Comparison of ENCODE assay signal across 9 cellular contexts in the genomic region with DNA sequence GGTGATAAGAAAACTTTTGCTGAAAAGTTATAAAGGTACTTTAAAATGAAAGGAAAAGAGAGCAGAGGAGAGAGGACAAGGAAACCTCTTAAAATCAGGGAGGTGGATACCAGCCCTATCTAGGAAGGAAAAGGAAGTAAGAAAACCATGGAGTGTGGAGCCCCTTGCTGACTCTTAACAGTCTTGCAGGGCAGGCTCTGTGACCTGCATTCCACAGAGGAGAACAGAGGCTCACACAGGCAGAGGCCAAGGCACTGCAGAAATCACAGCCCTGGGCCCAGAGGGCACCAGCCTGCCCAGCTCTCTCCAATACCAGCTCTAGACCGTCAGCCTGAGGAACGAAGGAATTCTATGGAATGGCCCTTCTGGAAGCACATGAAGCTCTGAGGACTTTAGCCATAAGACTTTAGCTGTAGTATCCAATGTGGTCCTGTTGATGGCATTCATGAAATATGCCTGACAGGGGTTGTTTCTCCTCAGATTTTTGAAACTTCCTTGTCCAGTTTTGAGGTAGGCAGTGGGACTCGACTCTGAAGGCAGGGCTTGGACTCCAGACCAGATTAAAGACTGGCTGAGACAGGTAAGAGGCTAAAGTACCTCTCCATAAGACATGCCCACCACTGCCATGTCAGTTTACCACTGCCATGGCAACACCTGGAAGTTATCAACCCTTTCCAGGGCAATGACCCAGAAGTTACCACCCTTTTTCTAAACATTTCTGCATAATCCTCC.
A peak's percentile ranks its signal among the peaks of the same experiment; 100 is the strongest.
DNase-seq lines count a peak whose midpoint lies in the region; ATAC-seq and TF ChIP-seq lines count a peak whose summit lies in the region.
"Had no signal": no experiment of that assay in that cellular context is flagged by ENCODE, and none has a peak within 500 bp of the region (broad histone marks: within the 10 kb centered on the region; RNA-seq: fewer than 3 reads in every experiment).

No MANE protein-coding gene starts in this region.

- H3K9me3 ChIP-seq in fibroblast of lung (ENCODE audit: control insufficient read depth, insufficient read depth, low read depth, low read length), result no peaks in the 10 kb centered on the region

- H2AFZ ChIP-seq in fibroblast of lung (ENCODE audit: low read length), result no peak overlapping the region

- no peak for ATAC-seq in HG03135 (IDR thresholded peaks at IDR 0.05; ENCODE audit: unreplicated experiment)
- ATAC-seq: naive thymus-derived CD8-positive, alpha-beta T cell had no signal

- H3K9ac ChIP-seq in fibroblast of lung (ENCODE audit: insufficient read depth, low read length), result no peak overlapping the region

- H3K36me3 ChIP-seq in fibroblast of lung (ENCODE audit: control insufficient read depth, insufficient read depth, low read length), result no peaks in the 10 kb centered on the region

- no peak overlapping the region for H3K4me3 ChIP-seq in fibroblast of lung (replicated peaks in 1 of 4; ENCODE audit: control extremely low read depth in 1 of 4, insufficient read depth in 1 of 4, low read depth in 3 of 4, low read length in 4 of 4)

- DNase-seq in GM04504 (ENCODE audit: low read depth) (peak; percentile 59), RPMI7951 (ENCODE audit: low read depth) (peak; percentile 78), fibroblast of lung (ENCODE audit: low read depth in 2 of 2) (peak; percentile 59 to 88), pulmonary artery endothelial cell (ENCODE audit: low read depth, low spot score) (peak; percentile 53), NCI-H82 treated with DMSO at 0.1 percent for 48 hours (lab: John Stamatoyannopoulos, UW; ENCODE audit: unreplicated experiment) (no peak), NCI-H2227 (lab: John Stamatoyannopoulos, UW; ENCODE audit: unreplicated experiment) (no peak), HuH-7.5 (ENCODE audit: low spot score) (no peak)
- DNase-seq: naive thymus-derived CD8-positive, alpha-beta T cell had no signal

- no peak overlapping the region for H3K27ac ChIP-seq in fibroblast of lung (ENCODE audit: insufficient read depth, low read length)

- no peaks in the 10 kb centered on the region for H4K20me1 ChIP-seq in fibroblast of lung (ENCODE audit: control insufficient read depth, extremely low read depth, insufficient read depth, low read length)

- H3K27me3 ChIP-seq in fibroblast of lung (ENCODE audit: control insufficient read depth, insufficient read depth, low read length), result no peaks in the 10 kb centered on the region

- H3K79me2 ChIP-seq in fibroblast of lung (ENCODE audit: control insufficient read depth, insufficient read depth, low read length), result no peaks in the 10 kb centered on the region

- H3K4me2 ChIP-seq in fibroblast of lung (ENCODE audit: extremely low read depth, insufficient read depth, low read length), result no peak overlapping the region

- peaks cover 12% of the 10 kb centered on the region for H3K4me1 ChIP-seq in fibroblast of lung (ENCODE audit: control insufficient read depth, extremely low read depth, insufficient read depth, low read length)

- TF ChIP-seq CTCF in fibroblast of lung (conservative IDR thresholded peaks at IDR 0.05 in 1 of 2, IDR thresholded peaks at IDR 0.05 in 1 of 2; ENCODE audit: low read depth in 1 of 2, low read length in 2 of 2), result peak; percentile 59 to 64

Comparison
In these comparisons a context has a peak if more than half of its experiments do, and no peak if none do; other contexts are left out.
1. DNase-seq: peak in GM04504 (single experiment), RPMI7951 (single experiment), fibroblast of lung (2 of 2) and pulmonary artery endothelial cell (single experiment); none in NCI-H82 treated with DMSO at 0.1 percent for 48 hours (single experiment), NCI-H2227 (single experiment) and HuH-7.5 (single experiment).